Comparison of ENCODE assay signal across 26 cellular contexts in genomic region chr1:214305164-214305751, GRCh38.
"Had no signal": no experiment of that assay in that cellular context is flagged by ENCODE, and none has a peak within 500 bp of the region (broad histone marks: within the 10 kb centered on the region; RNA-seq: fewer than 3 reads in every experiment).

No MANE protein-coding gene starts in this region.

- H3K27ac Mint-ChIP-seq: natural killer cell; nephron progenitor cell; progenitor cell of endocrine pancreas; stimulated activated effector memory CD8-positive, alpha-beta T cell treated with anti-CD3 and anti-CD28 coated beads, Interleukin-12 subunit alpha, Interleukin-12 subunit beta, amount 100 ng/mL, for 72 hours; stimulated activated naive CD8-positive, alpha-beta T cell treated with anti-CD3 and anti-CD28 coated beads, Interleukin-15, Interleukin-2, amounts not matched to agents 100 ng/mL and 50 ng/mL, for 24 hours; type B pancreatic cell had no signal

- H3K4me3 ChIP-seq: hepatocyte, left lung, lower lobe of right lung, ovary, sigmoid colon, spleen, suprapubic skin, thoracic aorta, tibial artery, uterus had no signal

- H3K36me3 ChIP-seq: left lung, lower lobe of right lung, ovary, sigmoid colon, suprapubic skin, thoracic aorta, tibial artery, uterus had no signal

- ATAC-seq: left colon; left lung; lower lobe of right lung; natural killer cell; stimulated activated effector memory CD8-positive, alpha-beta T cell treated with anti-CD3 and anti-CD28 coated beads, Interleukin-12 subunit alpha, Interleukin-12 subunit beta, amount 100 ng/mL, for 72 hours had no signal

- H3K27me3 Mint-ChIP-seq: naive B cell; progenitor cell of endocrine pancreas; stimulated activated naive CD8-positive, alpha-beta T cell treated with anti-CD3 and anti-CD28 coated beads, Interleukin-15, Interleukin-2, amounts not matched to agents 100 ng/mL and 50 ng/mL, for 24 hours; type B pancreatic cell had no signal

- FAIRE-seq: keratinocyte, small intestine had no signal

- H3K9me3 Mint-ChIP-seq: naive B cell; natural killer cell; stimulated activated effector memory CD8-positive, alpha-beta T cell treated with anti-CD3 and anti-CD28 coated beads, Interleukin-12 subunit alpha, Interleukin-12 subunit beta, amount 100 ng/mL, for 72 hours; stimulated activated naive CD8-positive, alpha-beta T cell treated with anti-CD3 and anti-CD28 coated beads, Interleukin-15, Interleukin-2, amounts not matched to agents 100 ng/mL and 50 ng/mL, for 24 hours; type B pancreatic cell had no signal

- H3K4me1 ChIP-seq: uterus had no signal

- H3K4me2 ChIP-seq: hepatocyte had no signal

- H3K4me3 Mint-ChIP-seq: naive B cell; natural killer cell; nephron progenitor cell; stimulated activated effector memory CD8-positive, alpha-beta T cell treated with anti-CD3 and anti-CD28 coated beads, Interleukin-12 subunit alpha, Interleukin-12 subunit beta, amount 100 ng/mL, for 72 hours; stimulated activated naive CD8-positive, alpha-beta T cell treated with anti-CD3 and anti-CD28 coated beads, Interleukin-15, Interleukin-2, amounts not matched to agents 100 ng/mL and 50 ng/mL, for 24 hours; type B pancreatic cell had no signal

- H3K27me3 ChIP-seq: hepatocyte, left lung, ovary, sigmoid colon, spleen, suprapubic skin, tibial artery, uterus had no signal

- H3K36me3 Mint-ChIP-seq: naive B cell; natural killer cell; stimulated activated effector memory CD8-positive, alpha-beta T cell treated with anti-CD3 and anti-CD28 coated beads, Interleukin-12 subunit alpha, Interleukin-12 subunit beta, amount 100 ng/mL, for 72 hours had no signal

- DNase-seq: kidney glomerular epithelial cell; left colon; left lung; lower lobe of right lung; mammary epithelial cell; mesenchymal stem cell; naive B cell; natural killer cell; nephron progenitor cell; ovary; right cardiac atrium; sigmoid colon; small intestine; spleen; stimulated activated CD4-positive, alpha-beta T cell treated with anti-CD3 and anti-CD28 coated beads, Interleukin-4, amount 100 ng/mL, for 24 hours; stimulated activated naive CD4-positive, alpha-beta T cell; tibial artery; uterus had no signal

- H3K27ac ChIP-seq: hepatocyte, left lung, lower lobe of right lung, ovary, sigmoid colon, spleen, suprapubic skin, thoracic aorta, tibial artery, uterus had no signal

- H3K9me3 ChIP-seq: left lung, lower lobe of right lung, ovary, sigmoid colon, spleen, suprapubic skin, thoracic aorta, tibial artery, uterus had no signal
